15 cellular contexts compared by ENCODE assay signal in genomic region chr5:157383151-157383810, GRCh38.
DNase-seq lines count a peak whose midpoint lies in the region; ATAC-seq and TF ChIP-seq lines count a peak whose summit lies in the region.
"Had no signal": no experiment of that assay in that cellular context is flagged by ENCODE, and none has a peak within 500 bp of the region (broad histone marks: within the 10 kb centered on the region; RNA-seq: fewer than 3 reads in every experiment).

No MANE protein-coding gene starts in this region.

- H3K36me3 ChIP-seq in ascending aorta: no peaks in the 10 kb centered on the region
- peaks cover 7% of the 10 kb centered on the region for H3K36me3 ChIP-seq in mesodermal cell (ENCODE audit: control insufficient read depth, insufficient read depth, low read length)

- H3K27me3 Mint-ChIP-seq in activated T-cell treated with anti-CD3 and anti-CD28 coated beads, Interleukin-2, amount 50 U/mL, for 24 hours: no peaks in the 10 kb centered on the region
- H3K27me3 Mint-ChIP-seq in stimulated activated naive B cell treated with anti-CD40 and anti-IgM and Interleukin-4, amounts not matched to agents 10 μg/mL and 1 μg/mL and 100 μg/mL, for 72 hours: no peaks in the 10 kb centered on the region

- intact Hi-C loops in ascending aorta (cut with DNase I): loop anchor here (2.0 to 5.0 kb wide), 2 partner anchors 16 to 179 kb away; no protein-coding TSS in a partner anchor

- H3K4me3 ChIP-seq in ascending aorta (peak overlapping the region; percentile 28 to 50), mesodermal cell (ENCODE audit: extremely low read depth, insufficient read depth, low read length, poor library complexity, severe bottlenecking) (peak overlapping the region; percentile 9)
- H3K4me3 ChIP-seq: tibial nerve had no signal

- no peak overlapping the region for H3K4me3 Mint-ChIP-seq in activated T-cell treated with anti-CD3 and anti-CD28 coated beads, Interleukin-2, amount 50 U/mL, for 24 hours
- no peak overlapping the region for H3K4me3 Mint-ChIP-seq in stimulated activated naive B cell treated with anti-CD40 and anti-IgM and Interleukin-4, amounts not matched to agents 10 μg/mL and 1 μg/mL and 100 μg/mL, for 72 hours
- H3K4me3 Mint-ChIP-seq: CD14-positive monocyte had no signal

- H3K9me3 ChIP-seq in ascending aorta: no peaks in the 10 kb centered on the region
- no peaks in the 10 kb centered on the region for H3K9me3 ChIP-seq in mesodermal cell (ENCODE audit: control insufficient read depth, low read length)
- H3K9me3 ChIP-seq: tibial nerve had no signal

- no peak for TF ChIP-seq CTCF in ascending aorta (IDR thresholded peaks at IDR 0.05)

- no peak for ATAC-seq in stimulated activated naive B cell treated with anti-CD40 and anti-IgM and Interleukin-4, amounts not matched to agents 10 μg/mL and 1 μg/mL and 100 μg/mL, for 72 hours (replicated peaks)
- ATAC-seq in activated CD4-positive, CD25-positive, alpha-beta regulatory T cell treated with anti-CD3 and anti-CD28 coated beads, Interleukin-2, amount 50 U/mL, for 24 hours: no peak

- DNase-seq in activated T-cell treated with anti-CD3 and anti-CD28 coated beads, Interleukin-2, amount 50 U/mL, for 24 hours: no peak
- DNase-seq in activated T-cell treated with anti-CD3 and anti-CD28 coated beads for 4 hours (no peak), ascending aorta (ENCODE audit: low spot score in 2 of 2) (peak in 1 of 2 donors; percentile 67), ecto neural progenitor cell (ENCODE audit: low spot score) (no peak), NCI-H2227 treated with DMSO at 0.1 percent for 48 hours (lab: John Stamatoyannopoulos, UW) (no peak)
- no peak for DNase-seq in stimulated activated naive B cell treated with anti-CD40 and anti-IgM and Interleukin-4, amounts not matched to agents 10 μg/mL and 1 μg/mL and 100 μg/mL, for 72 hours
- DNase-seq: activated CD4-positive, alpha-beta T cell treated with anti-CD3 and anti-CD28 coated beads for 1 hour; DMS53; NCI-H1694; NCI-H446 had no signal

- peaks cover 96% of the 10 kb centered on the region for H3K36me3 Mint-ChIP-seq in activated T-cell treated with anti-CD3 and anti-CD28 coated beads, Interleukin-2, amount 50 U/mL, for 24 hours (ENCODE audit: low read depth)
- H3K36me3 Mint-ChIP-seq in stimulated activated naive B cell treated with anti-CD40 and anti-IgM and Interleukin-4, amounts not matched to agents 10 μg/mL and 1 μg/mL and 100 μg/mL, for 72 hours: peaks cover 43 to 68% of the 10 kb centered on the region in 2 donors

- H3K27ac Mint-ChIP-seq in activated T-cell treated with anti-CD3 and anti-CD28 coated beads, Interleukin-2, amount 50 U/mL, for 24 hours: peak overlapping the region; percentile 44
- H3K27ac Mint-ChIP-seq in stimulated activated naive B cell treated with anti-CD40 and anti-IgM and Interleukin-4, amounts not matched to agents 10 μg/mL and 1 μg/mL and 100 μg/mL, for 72 hours: peak overlapping the region; percentile 59
- H3K27ac Mint-ChIP-seq: CD14-positive monocyte had no signal

- H3K27me3 ChIP-seq in ascending aorta: no peaks in the 10 kb centered on the region
- H3K27me3 ChIP-seq: tibial nerve had no signal

- H3K4me1 Mint-ChIP-seq in activated T-cell treated with anti-CD3 and anti-CD28 coated beads, Interleukin-2, amount 50 U/mL, for 24 hours (ENCODE audit: low read depth): peaks cover 22% of the 10 kb centered on the region
- H3K4me1 Mint-ChIP-seq in stimulated activated naive B cell treated with anti-CD40 and anti-IgM and Interleukin-4, amounts not matched to agents 10 μg/mL and 1 μg/mL and 100 μg/mL, for 72 hours: peaks cover 0 to 1% of the 10 kb centered on the region in 2 donors
- H3K4me1 Mint-ChIP-seq: CD14-positive monocyte had no signal

- H3K9me3 Mint-ChIP-seq in activated T-cell treated with anti-CD3 and anti-CD28 coated beads, Interleukin-2, amount 50 U/mL, for 24 hours: no peaks in the 10 kb centered on the region
- no peaks in the 10 kb centered on the region for H3K9me3 Mint-ChIP-seq in stimulated activated naive B cell treated with anti-CD40 and anti-IgM and Interleukin-4, amounts not matched to agents 10 μg/mL and 1 μg/mL and 100 μg/mL, for 72 hours
- H3K9me3 Mint-ChIP-seq: CD14-positive monocyte had no signal

- H3K27ac ChIP-seq in ascending aorta: peak overlapping the region; percentile 94
- H3K27ac ChIP-seq in mesodermal cell (ENCODE audit: low read depth, low read length, severe bottlenecking): peak overlapping the region; percentile 99
- H3K27ac ChIP-seq: epithelial cell of prostate, tibial nerve had no signal

- H3K4me1 ChIP-seq in ascending aorta (peaks cover 16 to 38% of the 10 kb centered on the region in 2 donors), mesodermal cell (ENCODE audit: control insufficient read depth, insufficient read depth, low read length, poor library complexity, severe bottlenecking) (peaks cover 69% of the 10 kb centered on the region)

- 80 to 91% methylated on average over 2 to 6 of the region's 9 CpGs for WGBS in mesodermal cell (ENCODE audit: insufficient coverage in 2 of 2), 2 experiments
